Comparison of ENCODE assay signal across 8 cellular contexts in the genomic region with DNA sequence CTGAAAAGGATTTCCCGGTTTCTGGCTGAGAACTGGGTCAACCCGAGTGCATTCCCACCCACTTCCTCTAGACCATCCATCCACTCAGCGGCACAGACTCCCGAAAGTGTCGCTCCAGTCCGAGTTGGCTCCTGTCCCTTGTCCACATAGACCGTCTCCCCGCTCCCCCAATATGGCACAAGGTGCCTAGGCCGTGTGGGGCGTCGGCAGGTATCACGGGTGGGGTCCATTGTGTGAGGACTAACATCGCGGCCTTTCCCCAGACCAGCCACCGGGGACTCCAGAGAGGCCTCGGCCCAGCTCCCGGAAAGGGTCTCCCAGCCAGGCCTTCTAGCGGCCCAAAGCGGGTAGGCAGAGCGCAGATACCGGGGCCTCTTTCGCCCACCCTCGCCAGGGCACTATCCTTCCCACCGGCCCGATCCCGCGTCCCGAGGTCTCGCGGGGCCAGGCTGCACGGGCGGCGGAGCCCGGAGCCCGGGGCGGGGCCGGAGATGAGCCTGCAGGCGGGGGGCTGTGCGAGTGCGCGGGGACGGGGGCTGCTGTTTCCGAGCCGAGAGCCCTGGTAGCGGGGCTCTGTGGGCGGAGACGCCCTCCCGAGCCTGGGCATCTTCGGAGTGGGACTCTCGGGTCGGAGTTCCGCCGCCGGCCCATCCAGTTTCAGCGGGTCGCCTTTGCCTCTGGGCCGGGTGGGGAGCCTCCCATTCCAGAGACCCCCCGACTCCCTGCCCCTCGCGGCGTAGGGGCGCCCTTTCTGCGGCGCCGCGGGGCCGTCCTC. TPM values are rescaled to one million over a fixed set of nuclear protein-coding genes. Genes with fewer than 3 reads are reported as not detected.
A peak's percentile ranks its signal among the peaks of the same experiment; 100 is the strongest.
DNase-seq lines count a peak whose midpoint lies in the region; ATAC-seq, FAIRE-seq and TF ChIP-seq lines count a peak whose summit lies in the region.

No MANE protein-coding gene starts in this region.

- H4K20me1 ChIP-seq in PC-3 (ENCODE audit: low read length) = no peaks in the 10 kb centered on the region

- H3K4me1 Mint-ChIP-seq in nephron progenitor cell = peaks cover 40% of the 10 kb centered on the region

- no peaks in the 10 kb centered on the region for H3K27me3 ChIP-seq in PC-3 (ENCODE audit: low read length)

- H3K9me3 Mint-ChIP-seq in nephron progenitor cell = no peaks in the 10 kb centered on the region

- TF ChIP-seq CTCF in PC-3 (conservative IDR thresholded peaks at IDR 0.05; ENCODE audit: low read depth, low read length) = peak; percentile 43; the same call in 1 of the 2 replicates
- TF ChIP-seq CTCF in fibroblast of villous mesenchyme (IDR thresholded peaks at IDR 0.05; ENCODE audit: insufficient read depth, low read depth, low read length) = peak; percentile 42
- TF ChIP-seq CTCF in nephron progenitor cell (IDR thresholded peaks at IDR 0.05) = peak; percentile 40

- FAIRE-seq in HTR-8/SVneo (lab: Jason Lieb, UNC) = no peak

- peak overlapping the region; percentile 86 for H3K9ac ChIP-seq in PC-3 (ENCODE audit: low read length)

- peak overlapping the region; percentile 97 for H3K4me2 ChIP-seq in PC-3 (ENCODE audit: low read length)

- H3K4me3 Mint-ChIP-seq in nephron progenitor cell = peak overlapping the region; percentile 74

- ATAC-seq in PC-3 = peak; percentile 95

- CTCF ChIA-PET in PC-3 (lab: Charles Lee) = interaction anchor here (1.5 kb wide), 1 partner anchor 15 kb away, joined by 3 read pairs; no protein-coding TSS in a partner anchor

- H3K36me3 Mint-ChIP-seq in nephron progenitor cell (ENCODE audit: low read depth) = no peaks in the 10 kb centered on the region

- TSS peak; percentile 90 for BruUV-seq in PC-3 (replicated peaks; lab: Mats Ljungman, UMichigan)

- no peak overlapping the region for H3K27ac ChIP-seq in PC-3 (ENCODE audit: low read length)

- POLR2A ChIA-PET in PC-3 (lab: Charles Lee; ENCODE audit: unreplicated experiment) = interaction anchor here (0.6 kb wide), 1 partner anchor 161 kb away, joined by 3 read pairs; no protein-coding TSS in a partner anchor

- H3K36me3 ChIP-seq in PC-3 (ENCODE audit: low read depth, low read length) = no peaks in the 10 kb centered on the region

- no peaks in the 10 kb centered on the region for H3K9me3 ChIP-seq in PC-3 (ENCODE audit: low read length)

- DNase-seq in NCI-H2081 (lab: John Stamatoyannopoulos, UW) (peak; percentile 73), NCI-H2081 treated with DMSO at 0.1 percent for 48 hours (lab: John Stamatoyannopoulos, UW) (no peak), HTR-8/SVneo (ENCODE audit: insufficient read length, low spot score) (peak; percentile 76), PC-3 (peak; percentile 60), fibroblast of villous mesenchyme (ENCODE audit: low read depth) (peak; percentile 59), nephron progenitor cell (peak; percentile 80), ureter (ENCODE audit: low spot score) (peak; percentile 80)
- peak; percentile 73 for DNase-seq in activated naive CD4-positive, alpha-beta T cell treated with Interleukin-2 at 50 U/mL for 16 hours

- peaks cover 7% of the 10 kb centered on the region for H3K27me3 Mint-ChIP-seq in nephron progenitor cell (ENCODE audit: low read depth, poor library complexity)

- no peaks in the 10 kb centered on the region for H3K79me2 ChIP-seq in PC-3 (ENCODE audit: low read length)

- H3F3A ChIP-seq in PC-3 (ENCODE audit: low read length, unreplicated experiment) = no peaks in the 10 kb centered on the region

- peaks cover 8% of the 10 kb centered on the region for H3K4me1 ChIP-seq in PC-3 (ENCODE audit: insufficient read depth, low read length)

- peak overlapping the region; percentile 39 for H3K27ac Mint-ChIP-seq in nephron progenitor cell

- peak overlapping the region; percentile 96 for H2AFZ ChIP-seq in PC-3 (ENCODE audit: low read length)

- no peaks in the 10 kb centered on the region for H3K9me2 ChIP-seq in PC-3 (replicated peaks; ENCODE audit: low read length)

- H3K4me3 ChIP-seq in PC-3 (ENCODE audit: low read length) = peak overlapping the region; percentile 85
- peak overlapping the region; percentile 66 for H3K4me3 ChIP-seq in fibroblast of villous mesenchyme (ENCODE audit: low read depth, low read length)

- intact Hi-C loops in PC-3 (cut with micrococcal nuclease) = no loop called here

RNA-seq across cellular contexts. Expression of a gene that starts 21.1 kb away (rescaled TPM):
- total RNA-seq in PC-3 (2014; rRNA removed) = 117 and 121 TPM in 2 replicates
- 1,336 and 1,367 TPM in 2 replicates for total RNA-seq in fibroblast of villous mesenchyme
- total RNA-seq in ureter = 109 TPM

RNA-seq across cellular contexts. Expression of a gene that starts 57.4 kb away (rescaled TPM):
- total RNA-seq in PC-3 (2014; rRNA removed) (21.4 and 31.1 TPM in 2 replicates), fibroblast of villous mesenchyme (9.5 and 10.3 TPM in 2 replicates), ureter (14.9 TPM)

Comparison
In these comparisons a context has a peak if more than half of its experiments do, and no peak if none do; other contexts are left out.
1. RNA of a gene that starts 21.1 kb away (total RNA-seq): 1,336 to 1,367 TPM in fibroblast of villous mesenchyme; 117 to 121 TPM in PC-3 and 109 TPM in ureter (single experiment); every median in the first group is over 10 times any median in the second.
2. Peak in every context shown above with its lines, with median percentiles within 50 percentile points of each other: CTCF ChIP-seq.